In the genomic region with DNA sequence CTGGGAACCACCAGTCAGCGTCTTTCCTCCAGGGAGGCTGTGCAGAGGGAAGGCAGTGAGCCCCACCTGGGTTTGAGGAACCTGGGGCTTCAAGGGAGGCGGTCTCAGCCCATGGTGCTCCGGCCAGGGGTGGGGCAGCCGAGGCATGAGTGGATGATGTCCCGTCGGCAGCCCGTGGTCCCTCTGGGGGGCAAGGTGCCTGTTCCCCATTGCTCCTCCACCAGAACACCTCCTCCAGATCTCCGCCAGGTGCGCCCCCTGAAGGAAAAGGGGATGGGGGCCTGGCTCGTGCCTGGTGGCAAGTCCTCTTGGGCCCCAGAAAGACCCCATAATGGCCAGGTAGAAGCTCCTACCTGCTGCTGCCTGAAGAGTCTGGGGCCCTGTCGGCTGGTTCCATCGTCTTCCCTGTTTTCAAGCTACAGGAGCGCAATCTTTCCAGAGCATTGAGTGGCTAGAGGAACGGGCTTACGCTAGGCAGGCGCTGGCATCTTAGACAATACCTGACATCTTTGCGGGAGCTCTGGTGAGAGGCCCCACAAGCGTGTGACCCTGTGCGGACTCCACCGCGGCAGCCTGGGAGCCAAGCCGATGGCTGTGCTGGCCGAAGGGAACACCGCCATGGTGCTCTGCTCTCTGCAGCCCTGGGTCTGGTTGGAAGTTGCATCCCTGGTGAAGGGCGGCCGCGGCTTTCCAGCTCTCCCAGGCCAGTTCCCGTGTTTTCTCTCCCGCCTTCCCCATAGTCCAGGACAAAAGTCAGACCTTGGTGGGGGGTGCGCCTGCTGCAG, we compare ENCODE assay signal across 21 cellular contexts.
A peak's percentile ranks its signal among the peaks of the same experiment; 100 is the strongest.
DNase-seq lines count a peak whose midpoint lies in the region; ATAC-seq and TF ChIP-seq lines count a peak whose summit lies in the region.
"Had no signal": no experiment of that assay in that cellular context is flagged by ENCODE, and none has a peak within 500 bp of the region (broad histone marks: within the 10 kb centered on the region; RNA-seq: fewer than 3 reads in every experiment).

No MANE protein-coding gene starts in this region.

- no peak for ATAC-seq in activated naive CD4-positive, alpha-beta T cell treated with anti-CD3 and anti-CD28 coated beads, Interleukin-2, amount 50 U/mL, for 72 hours
- ATAC-seq in lower lobe of right lung (no peak), GM21526 (IDR thresholded peaks at IDR 0.05; ENCODE audit: low FRiP score, unreplicated experiment) (no peak)

- H3K4me3 ChIP-seq in coronary artery (no peak overlapping the region), lower lobe of right lung (no peak overlapping the region), thyroid gland (replicated peaks in 1 of 3) (no peak overlapping the region)
- H3K4me3 ChIP-seq: HAP-1, stomach had no signal

- no peak overlapping the region for H3K27ac ChIP-seq in coronary artery
- no peak overlapping the region for H3K27ac ChIP-seq in lower lobe of right lung
- H3K27ac ChIP-seq in thyroid gland: no peak overlapping the region
- H3K27ac ChIP-seq: stomach had no signal

- no peaks in the 10 kb centered on the region for H3K27me3 ChIP-seq in lower lobe of right lung (ENCODE audit: low read depth)
- H3K27me3 ChIP-seq in thyroid gland: no peaks in the 10 kb centered on the region
- H3K27me3 ChIP-seq: stomach had no signal

- H3K36me3 Mint-ChIP-seq in activated naive CD4-positive, alpha-beta T cell treated with anti-CD3 and anti-CD28 coated beads, Interleukin-2, amount 10 ng/mL, durations not matched to agents 7 days and 5 days: no peaks in the 10 kb centered on the region
- no peaks in the 10 kb centered on the region for H3K36me3 Mint-ChIP-seq in activated naive CD4-positive, alpha-beta T cell treated with anti-CD3 and anti-CD28 coated beads, Interleukin-2, amount 50 U/mL, for 72 hours
- H3K36me3 Mint-ChIP-seq: activated naive CD8-positive, alpha-beta T cell treated with anti-CD3 and anti-CD28 coated beads for 36 hours had no signal

- peaks cover 4% of the 10 kb centered on the region for H3K4me1 Mint-ChIP-seq in activated naive CD4-positive, alpha-beta T cell treated with anti-CD3 and anti-CD28 coated beads, Interleukin-2, amount 10 ng/mL, durations not matched to agents 7 days and 5 days

- no peak for TF ChIP-seq POLR2A in thyroid gland (IDR thresholded peaks at IDR 0.05)

- no peaks in the 10 kb centered on the region for H3K9me3 Mint-ChIP-seq in activated naive CD4-positive, alpha-beta T cell treated with anti-CD3 and anti-CD28 coated beads, Interleukin-2, amount 10 ng/mL, durations not matched to agents 7 days and 5 days
- H3K9me3 Mint-ChIP-seq in activated naive CD4-positive, alpha-beta T cell treated with anti-CD3 and anti-CD28 coated beads, Interleukin-2, amount 50 U/mL, for 72 hours: no peaks in the 10 kb centered on the region
- H3K9me3 Mint-ChIP-seq: activated naive CD8-positive, alpha-beta T cell treated with anti-CD3 and anti-CD28 coated beads for 36 hours had no signal

- H3K4me3 Mint-ChIP-seq in activated naive CD4-positive, alpha-beta T cell treated with anti-CD3 and anti-CD28 coated beads, Interleukin-2, amount 10 ng/mL, durations not matched to agents 7 days and 5 days: no peak overlapping the region
- H3K4me3 Mint-ChIP-seq: activated naive CD8-positive, alpha-beta T cell treated with anti-CD3 and anti-CD28 coated beads for 36 hours; B cell had no signal

- TF ChIP-seq CTCF in coronary artery (IDR thresholded peaks at IDR 0.05): no peak
- no peak for TF ChIP-seq CTCF in lower lobe of right lung (IDR thresholded peaks at IDR 0.05)
- TF ChIP-seq CTCF in thyroid gland (IDR thresholded peaks at IDR 0.05): no peak

- CTCF ChIA-PET in activated naive CD4-positive, alpha-beta T cell treated with anti-CD3 and anti-CD28 coated beads, Interleukin-2, amount 10 ng/mL, durations not matched to agents 7 days and 5 days (lab: Charles Lee): no interaction called here

- H3K27ac Mint-ChIP-seq in activated naive CD4-positive, alpha-beta T cell treated with anti-CD3 and anti-CD28 coated beads, Interleukin-2, amount 10 ng/mL, durations not matched to agents 7 days and 5 days: no peak overlapping the region
- H3K27ac Mint-ChIP-seq in activated naive CD4-positive, alpha-beta T cell treated with anti-CD3 and anti-CD28 coated beads, Interleukin-2, amount 50 U/mL, for 72 hours: peak overlapping the region in 1 of 2 donors; percentile 36
- H3K27ac Mint-ChIP-seq: activated naive CD8-positive, alpha-beta T cell treated with anti-CD3 and anti-CD28 coated beads for 36 hours; B cell had no signal

- no peaks in the 10 kb centered on the region for H3K9me3 ChIP-seq in lower lobe of right lung
- no peaks in the 10 kb centered on the region for H3K9me3 ChIP-seq in thyroid gland
- H3K9me3 ChIP-seq: HAP-1, stomach had no signal

- WGBS in thyroid gland, 2 donors: 94% methylated on average over 23 to 27 of the region's 30 CpGs

- no peaks in the 10 kb centered on the region for H3K27me3 Mint-ChIP-seq in activated naive CD4-positive, alpha-beta T cell treated with anti-CD3 and anti-CD28 coated beads, Interleukin-2, amount 10 ng/mL, durations not matched to agents 7 days and 5 days
- H3K27me3 Mint-ChIP-seq: activated naive CD8-positive, alpha-beta T cell treated with anti-CD3 and anti-CD28 coated beads for 36 hours; B cell had no signal

- H3K36me3 ChIP-seq in lower lobe of right lung (no peaks in the 10 kb centered on the region), thyroid gland (no peaks in the 10 kb centered on the region)
- H3K36me3 ChIP-seq: HAP-1 had no signal

- H3K4me1 ChIP-seq in lower lobe of right lung (peaks cover 4% of the 10 kb centered on the region), thyroid gland (no peaks in the 10 kb centered on the region)
- H3K4me1 ChIP-seq: HAP-1 had no signal

- peak; percentile 14 for DNase-seq in activated naive CD4-positive, alpha-beta T cell treated with anti-CD3 and anti-CD28 coated beads, Interleukin-2, amount 10 ng/mL, durations not matched to agents 7 days and 5 days
- DNase-seq in activated naive CD4-positive, alpha-beta T cell treated with anti-CD3 and anti-CD28 coated beads, Interleukin-2, amount 50 U/mL, for 72 hours (ENCODE audit: low spot score in 2 of 2): no peak
- DNase-seq in coronary artery (ENCODE audit: low spot score) (peak; percentile 59), lower lobe of right lung (peak; percentile 38), thyroid gland (peak; percentile 0 to 1), activated gamma-delta T cell treated with Interleukin-2 at 50 U/mL for 16 hours (no peak)
- no peak for DNase-seq in stimulated activated CD4-positive, alpha-beta T cell treated with anti-CD3 and anti-CD28 coated beads, Interleukin-12 subunit alpha, Interleukin-12 subunit beta, amount 100 ng/mL, for 4 hours
- DNase-seq: activated CD4-positive, alpha-beta T cell treated with anti-CD3 and anti-CD28 coated beads, Interleukin-2, amount 50 U/mL, for 48 hours; activated naive CD8-positive, alpha-beta T cell treated with anti-CD3 and anti-CD28 coated beads for 36 hours; Calu3; dermis blood vessel endothelial cell; MV-4-11; NCI-H1694; NCI-H2227 treated with DMSO at 0.1 percent for 48 hours; NCI-H82; small intestine; stimulated activated CD4-positive, alpha-beta T cell treated with anti-CD3 and anti-CD28 coated beads, Interleukin-4, amount 100 ng/mL, for 4 hours; stomach had no signal

- intact Hi-C loops in lower lobe of right lung (cut with DNase I): no loop called here
- intact Hi-C loops in thyroid gland (cut with DNase I): no loop called here

Comparison
In these comparisons a context has a peak if more than half of its experiments do, and no peak if none do; other contexts are left out.
1. DNase-seq: peak in activated naive CD4-positive, alpha-beta T cell treated with anti-CD3 and anti-CD28 coated beads, Interleukin-2, amount 10 ng/mL, durations not matched to agents 7 days and 5 days (single experiment), coronary artery (single experiment), lower lobe of right lung (single experiment) and thyroid gland (2 of 2); none in activated naive CD4-positive, alpha-beta T cell treated with anti-CD3 and anti-CD28 coated beads, Interleukin-2, amount 50 U/mL, for 72 hours (0 of 2), activated gamma-delta T cell treated with Interleukin-2 at 50 U/mL for 16 hours (single experiment) and stimulated activated CD4-positive, alpha-beta T cell treated with anti-CD3 and anti-CD28 coated beads, Interleukin-12 subunit alpha, Interleukin-12 subunit beta, amount 100 ng/mL, for 4 hours (single experiment).